16 cellular contexts compared by ENCODE assay signal in the genomic region with DNA sequence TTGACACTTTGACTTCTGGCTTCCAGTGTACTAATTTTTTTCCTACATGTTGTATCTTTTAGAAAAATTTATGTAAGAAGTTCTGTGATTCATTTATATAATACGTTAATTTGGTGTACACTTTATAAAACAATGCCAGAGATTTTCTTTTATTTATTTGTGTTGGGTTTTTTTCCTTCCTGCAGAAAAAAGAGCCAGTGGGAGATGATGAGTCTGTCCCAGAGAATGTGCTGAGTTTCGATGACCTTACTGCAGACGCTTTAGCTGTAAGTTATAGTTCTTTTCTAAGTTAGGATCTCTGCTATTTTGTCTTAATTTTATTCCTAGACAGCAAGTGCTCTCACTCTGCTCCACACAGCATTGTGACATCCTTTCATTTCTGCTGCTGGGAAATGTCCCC. TPM values are rescaled to one million over a fixed set of nuclear protein-coding genes. Genes with fewer than 3 reads are reported as not detected.
DNase-seq lines count a peak whose midpoint lies in the region; ATAC-seq and TF ChIP-seq lines count a peak whose summit lies in the region.
"Had no signal": no experiment of that assay in that cellular context is flagged by ENCODE, and none has a peak within 500 bp of the region (broad histone marks: within the 10 kb centered on the region; RNA-seq: fewer than 3 reads in every experiment).

No MANE protein-coding gene starts in this region.

- no peaks in the 10 kb centered on the region for H3K9me3 ChIP-seq in osteoblast (ENCODE audit: low read depth, low read length)

- no peaks in the 10 kb centered on the region for H3K9me3 Mint-ChIP-seq in activated naive CD8-positive, alpha-beta T cell treated with anti-CD3 and anti-CD28 coated beads, Interleukin-2, amount 50 U/mL, for 24 hours
- H3K9me3 Mint-ChIP-seq in activated naive CD8-positive, alpha-beta T cell treated with anti-CD3 and anti-CD28 coated beads for 36 hours = no peaks in the 10 kb centered on the region
- H3K9me3 Mint-ChIP-seq in endothelial cell (ENCODE audit: unreplicated experiment) = no peaks in the 10 kb centered on the region
- no peaks in the 10 kb centered on the region for H3K9me3 Mint-ChIP-seq in activated CD4-positive, alpha-beta T cell treated with anti-CD3 and anti-CD28 coated beads, Interleukin-2, amount 10 ng/mL, durations not matched to agents 7 days and 5 days

- DNase-seq in activated naive CD8-positive, alpha-beta T cell treated with anti-CD3 and anti-CD28 coated beads, Interleukin-2, amount 50 U/mL, for 24 hours = no peak
- no peak for DNase-seq in activated naive CD8-positive, alpha-beta T cell treated with anti-CD3 and anti-CD28 coated beads for 36 hours
- peak; percentile 42 for DNase-seq in amniotic stem cell (lab: John Stamatoyannopoulos, UW)
- DNase-seq in endothelial cell (ENCODE audit: low spot score) = no peak
- DNase-seq in osteoblast (ENCODE audit: insufficient read length, low spot score, missing footprints) = peak; percentile 61
- no peak for DNase-seq in activated CD4-positive, alpha-beta T cell treated with anti-CD3 and anti-CD28 coated beads, Interleukin-2, amount 10 ng/mL, durations not matched to agents 7 days and 5 days
- no peak for DNase-seq in iPS-NIHi7 (ENCODE audit: extremely low spot score)
- DNase-seq: 8988T, C1 segment of cervical spinal cord, HCEC 1CT, NCI-H1436 treated with DMSO at 0.1 percent for 48 hours, NCI-H2081, NCI-H524 had no signal

- no peak overlapping the region for H3K4me3 Mint-ChIP-seq in activated naive CD8-positive, alpha-beta T cell treated with anti-CD3 and anti-CD28 coated beads, Interleukin-2, amount 50 U/mL, for 24 hours
- H3K4me3 Mint-ChIP-seq in activated naive CD8-positive, alpha-beta T cell treated with anti-CD3 and anti-CD28 coated beads for 36 hours = no peak overlapping the region
- peak overlapping the region; percentile 76 for H3K4me3 Mint-ChIP-seq in endothelial cell (ENCODE audit: unreplicated experiment)
- H3K4me3 Mint-ChIP-seq in activated CD4-positive, alpha-beta T cell treated with anti-CD3 and anti-CD28 coated beads, Interleukin-2, amount 10 ng/mL, durations not matched to agents 7 days and 5 days = no peak overlapping the region

- no peak overlapping the region for H2AFZ ChIP-seq in osteoblast (ENCODE audit: low read length)

- CTCF ChIA-PET in activated CD4-positive, alpha-beta T cell treated with anti-CD3 and anti-CD28 coated beads, Interleukin-2, amount 10 ng/mL, durations not matched to agents 7 days and 5 days (lab: Charles Lee) = interaction anchor here (0.7 to 1.8 kb wide), 2 partner anchors 35 to 646 kb away, joined by 4 read pairs; no protein-coding TSS in a partner anchor

- no peak overlapping the region for H3K4me3 ChIP-seq in osteoblast (ENCODE audit: insufficient read depth, low read length)
- H3K4me3 ChIP-seq: K562 had no signal

- H3K36me3 Mint-ChIP-seq in activated naive CD8-positive, alpha-beta T cell treated with anti-CD3 and anti-CD28 coated beads, Interleukin-2, amount 50 U/mL, for 24 hours (ENCODE audit: low read depth) = peaks cover 57% of the 10 kb centered on the region
- peaks cover 10% of the 10 kb centered on the region for H3K36me3 Mint-ChIP-seq in activated naive CD8-positive, alpha-beta T cell treated with anti-CD3 and anti-CD28 coated beads for 36 hours
- peaks cover 29% of the 10 kb centered on the region for H3K36me3 Mint-ChIP-seq in endothelial cell (ENCODE audit: low read depth, unreplicated experiment)
- peaks cover 52% of the 10 kb centered on the region for H3K36me3 Mint-ChIP-seq in activated CD4-positive, alpha-beta T cell treated with anti-CD3 and anti-CD28 coated beads, Interleukin-2, amount 10 ng/mL, durations not matched to agents 7 days and 5 days (ENCODE audit: low read depth)

- H3K27me3 ChIP-seq in osteoblast (ENCODE audit: insufficient read depth, low read length) = no peaks in the 10 kb centered on the region

- H3K36me3 ChIP-seq in osteoblast (ENCODE audit: insufficient read depth, low read length) = peaks cover 73% of the 10 kb centered on the region

- peaks cover 13% of the 10 kb centered on the region for H3K4me1 Mint-ChIP-seq in activated naive CD8-positive, alpha-beta T cell treated with anti-CD3 and anti-CD28 coated beads, Interleukin-2, amount 50 U/mL, for 24 hours
- H3K4me1 Mint-ChIP-seq in activated naive CD8-positive, alpha-beta T cell treated with anti-CD3 and anti-CD28 coated beads for 36 hours = peaks cover 14% of the 10 kb centered on the region
- H3K4me1 Mint-ChIP-seq in endothelial cell (ENCODE audit: unreplicated experiment) = no peaks in the 10 kb centered on the region
- H3K4me1 Mint-ChIP-seq in activated CD4-positive, alpha-beta T cell treated with anti-CD3 and anti-CD28 coated beads, Interleukin-2, amount 10 ng/mL, durations not matched to agents 7 days and 5 days = peaks cover 6% of the 10 kb centered on the region

- no peaks in the 10 kb centered on the region for H3K4me1 ChIP-seq in osteoblast (ENCODE audit: insufficient read depth, low read length)

- TF ChIP-seq CTCF in endothelial cell (IDR thresholded peaks at IDR 0.05; ENCODE audit: unreplicated experiment) (no peak), osteoblast (IDR thresholded peaks at IDR 0.05; ENCODE audit: extremely low read depth, low read depth, low read length) (no peak)

- no peaks in the 10 kb centered on the region for H3K27me3 Mint-ChIP-seq in activated naive CD8-positive, alpha-beta T cell treated with anti-CD3 and anti-CD28 coated beads, Interleukin-2, amount 50 U/mL, for 24 hours
- H3K27me3 Mint-ChIP-seq in activated naive CD8-positive, alpha-beta T cell treated with anti-CD3 and anti-CD28 coated beads for 36 hours = no peaks in the 10 kb centered on the region
- no peaks in the 10 kb centered on the region for H3K27me3 Mint-ChIP-seq in endothelial cell (ENCODE audit: unreplicated experiment)
- H3K27me3 Mint-ChIP-seq in activated CD4-positive, alpha-beta T cell treated with anti-CD3 and anti-CD28 coated beads, Interleukin-2, amount 10 ng/mL, durations not matched to agents 7 days and 5 days = no peaks in the 10 kb centered on the region

- no peak for ATAC-seq in activated naive CD8-positive, alpha-beta T cell treated with anti-CD3 and anti-CD28 coated beads, Interleukin-2, amount 50 U/mL, for 24 hours
- ATAC-seq in GM21390 (IDR thresholded peaks at IDR 0.05; ENCODE audit: unreplicated experiment) = no peak
- ATAC-seq: K562, Panc1 had no signal

- H3K79me2 ChIP-seq in osteoblast (ENCODE audit: insufficient read depth, low read length) = peaks cover 68% of the 10 kb centered on the region

- no peak overlapping the region for H3K4me2 ChIP-seq in osteoblast (ENCODE audit: insufficient read depth, low read length)

- POLR2A ChIA-PET in activated CD4-positive, alpha-beta T cell treated with anti-CD3 and anti-CD28 coated beads, Interleukin-2, amount 10 ng/mL, durations not matched to agents 7 days and 5 days (lab: Charles Lee) = no interaction called here

- peaks cover 34% of the 10 kb centered on the region for H4K20me1 ChIP-seq in osteoblast (ENCODE audit: insufficient read depth, low read length)

- no peak overlapping the region for H3K27ac ChIP-seq in osteoblast (ENCODE audit: low read depth, low read length)

- peak overlapping the region; percentile 54 for H3K27ac Mint-ChIP-seq in activated naive CD8-positive, alpha-beta T cell treated with anti-CD3 and anti-CD28 coated beads, Interleukin-2, amount 50 U/mL, for 24 hours
- no peak overlapping the region for H3K27ac Mint-ChIP-seq in activated naive CD8-positive, alpha-beta T cell treated with anti-CD3 and anti-CD28 coated beads for 36 hours
- H3K27ac Mint-ChIP-seq in endothelial cell (ENCODE audit: unreplicated experiment) = no peak overlapping the region
- H3K27ac Mint-ChIP-seq in activated CD4-positive, alpha-beta T cell treated with anti-CD3 and anti-CD28 coated beads, Interleukin-2, amount 10 ng/mL, durations not matched to agents 7 days and 5 days = no peak overlapping the region

RNA-seq across cellular contexts. Expression of a gene that starts 14.4 kb away (rescaled TPM):
- 100 to 1,000 TPM; 217 to 226 TPM for total RNA-seq in activated naive CD8-positive, alpha-beta T cell treated with anti-CD3 and anti-CD28 coated beads for 36 hours
- total RNA-seq in endothelial cell (ENCODE audit: unreplicated experiment) = 125 TPM
- 361 and 392 TPM in 2 replicates for total RNA-seq in osteoblast
- 100 to 1,000 TPM; 138 to 140 TPM for total RNA-seq in activated CD4-positive, alpha-beta T cell treated with anti-CD3 and anti-CD28 coated beads, Interleukin-2, amount 10 ng/mL, durations not matched to agents 7 days and 5 days

RNA-seq across cellular contexts. Expression of a gene that starts 21.2 kb away (rescaled TPM):
- total RNA-seq in activated naive CD8-positive, alpha-beta T cell treated with anti-CD3 and anti-CD28 coated beads for 36 hours = 1 to 10 TPM; 2.6 TPM
- total RNA-seq in endothelial cell (ENCODE audit: unreplicated experiment) = 1.6 TPM
- total RNA-seq in osteoblast = 1.4 and 1.5 TPM in 2 replicates
- total RNA-seq in activated CD4-positive, alpha-beta T cell treated with anti-CD3 and anti-CD28 coated beads, Interleukin-2, amount 10 ng/mL, durations not matched to agents 7 days and 5 days = 1 to 10 TPM; 5.2 to 5.3 TPM

RNA-seq across cellular contexts. Expression of a gene that starts 54.8 kb away (rescaled TPM):
- total RNA-seq in activated naive CD8-positive, alpha-beta T cell treated with anti-CD3 and anti-CD28 coated beads for 36 hours = 10 to 100 TPM; 10.7 to 12.2 TPM
- total RNA-seq in endothelial cell (ENCODE audit: unreplicated experiment) (9.7 TPM), osteoblast (5.4 and 5.9 TPM in 2 replicates)
- 10 to 100 TPM; 32.7 to 34.5 TPM for total RNA-seq in activated CD4-positive, alpha-beta T cell treated with anti-CD3 and anti-CD28 coated beads, Interleukin-2, amount 10 ng/mL, durations not matched to agents 7 days and 5 days

Comparison
In these comparisons a context has a peak if more than half of its experiments do, and no peak if none do; other contexts are left out.
1. DNase-seq: peak in amniotic stem cell (single experiment) and osteoblast (single experiment); none in activated naive CD8-positive, alpha-beta T cell treated with anti-CD3 and anti-CD28 coated beads, Interleukin-2, amount 50 U/mL, for 24 hours (single experiment), activated naive CD8-positive, alpha-beta T cell treated with anti-CD3 and anti-CD28 coated beads for 36 hours (single experiment), endothelial cell (single experiment), activated CD4-positive, alpha-beta T cell treated with anti-CD3 and anti-CD28 coated beads, Interleukin-2, amount 10 ng/mL, durations not matched to agents 7 days and 5 days (single experiment) and iPS-NIHi7 (single experiment).